ENCODE assay signal across 9 cellular contexts in genomic region chr7:80150621-80151273, GRCh38. TPM values are rescaled to one million over a fixed set of nuclear protein-coding genes. Genes with fewer than 3 reads are reported as not detected.
A peak's percentile ranks its signal among the peaks of the same experiment; 100 is the strongest.
DNase-seq lines count a peak whose midpoint lies in the region; ATAC-seq and TF ChIP-seq lines count a peak whose summit lies in the region.
"Had no signal": no experiment of that assay in that cellular context is flagged by ENCODE, and none has a peak within 500 bp of the region (broad histone marks: within the 10 kb centered on the region; RNA-seq: fewer than 3 reads in every experiment).

No MANE protein-coding gene starts in this region.

- no peaks in the 10 kb centered on the region for H4K20me1 ChIP-seq in Loucy (ENCODE audit: insufficient read depth, low read length, poor library complexity, severe bottlenecking)
- H4K20me1 ChIP-seq in smooth muscle cell (ENCODE audit: low read depth), result peaks cover 100% of the 10 kb centered on the region

- H3K4me1 ChIP-seq in Loucy (ENCODE audit: insufficient read depth, low read length, poor library complexity, severe bottlenecking) (peaks cover 22% of the 10 kb centered on the region), smooth muscle cell (ENCODE audit: low read depth) (peaks cover 60% of the 10 kb centered on the region)

- H3K79me2 ChIP-seq in Loucy (ENCODE audit: insufficient read depth, low read length) (no peaks in the 10 kb centered on the region), smooth muscle cell (ENCODE audit: low read depth) (peaks cover 99% of the 10 kb centered on the region)

- H3K27ac ChIP-seq in smooth muscle cell (ENCODE audit: low read depth), result peak overlapping the region; percentile 90

- H3K4me3 ChIP-seq in Loucy (ENCODE audit: low read length, poor library complexity, severe bottlenecking), result no peak overlapping the region
- peak overlapping the region; percentile 6 for H3K4me3 ChIP-seq in epithelial cell of esophagus (ENCODE audit: low read length)
- no peak overlapping the region for H3K4me3 ChIP-seq in smooth muscle cell

- TF ChIP-seq CTCF in Loucy (conservative IDR thresholded peaks at IDR 0.05; ENCODE audit: low read length), result no peak
- TF ChIP-seq CTCF in epithelial cell of esophagus (IDR thresholded peaks at IDR 0.05; ENCODE audit: insufficient read depth, low read depth, low read length, missing control alignments), result no peak
- TF ChIP-seq CTCF in smooth muscle cell (IDR thresholded peaks at IDR 0.05; ENCODE audit: borderline replicate concordance, insufficient read depth, poor library complexity, severe bottlenecking), result no peak

- no peak overlapping the region for H3K9ac ChIP-seq in Loucy (ENCODE audit: low read depth, low read length, poor library complexity, severe bottlenecking)
- peak overlapping the region; percentile 63 for H3K9ac ChIP-seq in smooth muscle cell (ENCODE audit: low read depth)

- H3K9me3 ChIP-seq in Loucy (ENCODE audit: insufficient read depth, low read depth, low read length) (no peaks in the 10 kb centered on the region), smooth muscle cell (replicated peaks; ENCODE audit: low read depth) (no peaks in the 10 kb centered on the region)

- H3K4me1 Mint-ChIP-seq in stimulated activated memory B cell treated with anti-CD40 and anti-IgM and Interleukin-4, amounts not matched to agents 10 μg/mL and 1 μg/mL and 100 μg/mL, for 72 hours, result no peaks in the 10 kb centered on the region

- H3K36me3 Mint-ChIP-seq in stimulated activated memory B cell treated with anti-CD40 and anti-IgM and Interleukin-4, amounts not matched to agents 10 μg/mL and 1 μg/mL and 100 μg/mL, for 72 hours, result no peaks in the 10 kb centered on the region

- DNase-seq in epithelial cell of esophagus (ENCODE audit: low read depth), result peak; percentile 97
- DNase-seq in smooth muscle cell (lab: John Stamatoyannopoulos, UW; ENCODE audit: unreplicated experiment), result no peak
- DNase-seq in NCI-H187 (lab: John Stamatoyannopoulos, UW), result no peak
- no peak for DNase-seq in hippocampal formation (lab: John Stamatoyannopoulos, UW)
- DNase-seq: aorta, substantia nigra had no signal

- H2AFZ ChIP-seq in Loucy (ENCODE audit: low read length) (no peak overlapping the region), smooth muscle cell (ENCODE audit: low read depth) (no peak overlapping the region)

- no peaks in the 10 kb centered on the region for H3K9me2 ChIP-seq in Loucy (replicated peaks; ENCODE audit: low read depth, low read length)

- no peaks in the 10 kb centered on the region for H3K27me3 Mint-ChIP-seq in stimulated activated memory B cell treated with anti-CD40 and anti-IgM and Interleukin-4, amounts not matched to agents 10 μg/mL and 1 μg/mL and 100 μg/mL, for 72 hours

- no peak overlapping the region for H3K4me3 Mint-ChIP-seq in stimulated activated memory B cell treated with anti-CD40 and anti-IgM and Interleukin-4, amounts not matched to agents 10 μg/mL and 1 μg/mL and 100 μg/mL, for 72 hours

- H3K27ac Mint-ChIP-seq in stimulated activated memory B cell treated with anti-CD40 and anti-IgM and Interleukin-4, amounts not matched to agents 10 μg/mL and 1 μg/mL and 100 μg/mL, for 72 hours, result no peak overlapping the region

- H3K27me3 ChIP-seq in Loucy (ENCODE audit: insufficient read depth, low read length, poor library complexity, severe bottlenecking) (no peaks in the 10 kb centered on the region), smooth muscle cell (ENCODE audit: low read depth) (no peaks in the 10 kb centered on the region)

- peak; percentile 8 for ATAC-seq in GM18909 (IDR thresholded peaks at IDR 0.05; ENCODE audit: poor library complexity, unreplicated experiment)
- no peak for ATAC-seq in stimulated activated memory B cell treated with anti-CD40 and anti-IgM and Interleukin-4, amounts not matched to agents 10 μg/mL and 1 μg/mL and 100 μg/mL, for 72 hours

- H3K4me2 ChIP-seq in Loucy (ENCODE audit: low read depth, low read length, poor library complexity, severe bottlenecking) (peak overlapping the region; percentile 66), smooth muscle cell (peak overlapping the region; percentile 60)

- no peaks in the 10 kb centered on the region for H3K36me3 ChIP-seq in Loucy (ENCODE audit: insufficient read depth, low read length)
- H3K36me3 ChIP-seq in smooth muscle cell (ENCODE audit: low read depth), result no peaks in the 10 kb centered on the region

- no peaks in the 10 kb centered on the region for H3K9me3 Mint-ChIP-seq in stimulated activated memory B cell treated with anti-CD40 and anti-IgM and Interleukin-4, amounts not matched to agents 10 μg/mL and 1 μg/mL and 100 μg/mL, for 72 hours

- WGBS in smooth muscle cell (ENCODE audit: low lambda C conversion rate), result 76% methylated on average over 5 of the region's 5 CpGs

- H3F3A ChIP-seq in Loucy (ENCODE audit: low read depth) (no peaks in the 10 kb centered on the region), smooth muscle cell (ENCODE audit: low read depth) (peaks cover 27% of the 10 kb centered on the region)

RNA-seq across cellular contexts. Expression of gene GNAI1, which starts 16.1 kb away (rescaled TPM):
- 204 and 226 TPM in 2 replicates for total RNA-seq in smooth muscle cell
- polyA plus RNA-seq in smooth muscle cell, result 183 and 223 TPM in 2 replicates
